ENCODE assay signal across 15 cellular contexts in genomic region chr9:125411171-125411756, GRCh38.
"Had no signal": no experiment of that assay in that cellular context is flagged by ENCODE, and none has a peak within 500 bp of the region (broad histone marks: within the 10 kb centered on the region; RNA-seq: fewer than 3 reads in every experiment).

No MANE protein-coding gene starts in this region.

- H3K4me3 ChIP-seq: cardiac muscle cell, colonic mucosa, gastrocnemius medialis had no signal

- H3K9me3 Mint-ChIP-seq: T-helper 1 cell treated with Interleukin-12 subunit alpha and Interleukin-12 subunit beta and Interleukin-4 antibody, amounts not matched to agents 30 μg/mL and 1 μg/mL, for 36 hours had no signal

- H3K27ac ChIP-seq: cardiac muscle cell, colonic mucosa, gastrocnemius medialis, parathyroid adenoma, stomach had no signal

- H3K4me3 Mint-ChIP-seq: T-helper 1 cell treated with Interleukin-12 subunit alpha and Interleukin-12 subunit beta and Interleukin-4 antibody, amounts not matched to agents 30 μg/mL and 1 μg/mL, for 36 hours had no signal

- H3K27ac Mint-ChIP-seq: T-helper 1 cell treated with Interleukin-12 subunit alpha and Interleukin-12 subunit beta and Interleukin-4 antibody, amounts not matched to agents 30 μg/mL and 1 μg/mL, for 36 hours had no signal

- DNase-seq: activated CD4-positive, alpha-beta T cell treated with anti-CD3 and anti-CD28 coated beads, Interleukin-2, amount 50 U/mL, for 1 hour; activated CD4-positive, CD25-positive, alpha-beta regulatory T cell; activated gamma-delta T cell; colonic mucosa; effector CD8-positive, alpha-beta T cell; gastrocnemius medialis; heart right ventricle; islet precursor cell; stimulated activated CD4-positive, alpha-beta T cell treated with anti-CD3 and anti-CD28 coated beads, Interleukin-15, amount 100 ng/mL, for 24 hours; stimulated activated CD4-positive, alpha-beta T cell treated with anti-CD3 and anti-CD28 coated beads, Interleukin-4, amount 100 ng/mL, for 24 hours; stomach had no signal

- H3K4me1 ChIP-seq: parathyroid adenoma had no signal

- ATAC-seq: gastrocnemius medialis, heart right ventricle, left lobe of liver had no signal

- H3K9me3 ChIP-seq: colonic mucosa, gastrocnemius medialis, heart right ventricle, stomach had no signal

- H3K36me3 ChIP-seq: cardiac muscle cell, colonic mucosa, gastrocnemius medialis, heart right ventricle, stomach had no signal

- H3K27me3 ChIP-seq: cardiac muscle cell, colonic mucosa had no signal
